10 cellular contexts compared by ENCODE assay signal in the genomic region with DNA sequence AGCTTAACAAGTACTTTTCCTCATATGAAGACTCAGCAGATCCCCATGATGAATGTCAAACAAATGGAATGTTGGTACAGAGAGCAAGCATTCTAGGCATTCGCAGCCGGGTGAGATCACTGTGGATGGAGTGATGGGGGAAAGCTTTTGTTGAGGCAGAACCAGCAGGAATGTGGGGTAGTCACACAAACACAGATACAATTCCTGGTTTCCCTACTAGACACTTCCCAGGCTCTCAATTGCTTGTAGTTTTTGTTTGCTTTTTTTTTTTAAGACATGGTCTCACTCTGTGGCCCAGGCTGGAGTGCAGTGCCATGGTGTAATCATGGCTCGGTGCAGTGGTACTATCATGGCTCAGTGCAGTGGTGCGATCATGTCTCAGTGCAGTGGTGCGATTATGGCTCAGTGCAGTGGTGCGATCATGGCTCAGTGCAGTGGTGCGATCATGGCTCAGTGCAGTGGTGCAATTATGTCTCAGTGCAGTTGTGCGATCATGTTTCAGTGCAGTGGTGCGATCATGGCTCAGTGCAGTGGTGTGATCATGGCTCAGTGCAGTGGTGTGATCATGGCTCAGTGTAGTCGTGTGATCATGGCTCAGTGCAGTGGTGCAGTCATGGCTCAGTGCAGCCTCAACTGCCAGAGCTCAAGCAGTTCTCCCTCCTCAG. TPM values are rescaled to one million over a fixed set of nuclear protein-coding genes. Genes with fewer than 3 reads are reported as not detected.
A peak's percentile ranks its signal among the peaks of the same experiment; 100 is the strongest.
DNase-seq lines count a peak whose midpoint lies in the region; ATAC-seq and TF ChIP-seq lines count a peak whose summit lies in the region.
"Had no signal": no experiment of that assay in that cellular context is flagged by ENCODE, and none has a peak within 500 bp of the region (broad histone marks: within the 10 kb centered on the region; RNA-seq: fewer than 3 reads in every experiment).

No MANE protein-coding gene starts in this region.

- DNase-seq in GM23248 = peak; percentile 96
- DNase-seq in SW 1271 (lab: John Stamatoyannopoulos, UW) = peak; percentile 65 to 82
- DNase-seq in foreskin keratinocyte = peak; percentile 92 to 96
- no peak for DNase-seq in NCI-H526 (lab: John Stamatoyannopoulos, UW)
- DNase-seq: central memory CD4-positive, alpha-beta T cell; NCI-H1436 treated with DMSO at 0.1 percent for 48 hours had no signal

- in situ Hi-C loops in GM23248 (cut with MboI) = no loop called here

- peaks cover 31% of the 10 kb centered on the region for H3F3A ChIP-seq in GM23248 (ENCODE audit: insufficient read depth)

- H3K9me2 ChIP-seq in GM23248 (ENCODE audit: insufficient read depth) = no peaks in the 10 kb centered on the region

- no peak for TF ChIP-seq CTCF in foreskin keratinocyte (conservative IDR thresholded peaks at IDR 0.05)

- no peak overlapping the region for H2AFZ ChIP-seq in GM23248

- H3K9me3 ChIP-seq in GM23248 (ENCODE audit: low read depth) = no peaks in the 10 kb centered on the region

- peak overlapping the region; percentile 91 for H3K27ac ChIP-seq in GM23248
- peak overlapping the region; percentile 50 for H3K27ac ChIP-seq in foreskin keratinocyte
- H3K27ac ChIP-seq in skin epidermis = peak overlapping the region in 13 of 21 experiments; percentile 9 to 71 (median 56)

- H3K9ac ChIP-seq in GM23248 = peak overlapping the region; percentile 59

- H3K4me1 ChIP-seq in GM23248 (ENCODE audit: insufficient read depth) (peaks cover 59% of the 10 kb centered on the region), foreskin keratinocyte (peaks cover 46% of the 10 kb centered on the region)

- H3K4me3 ChIP-seq in GM23248 (0 out of 2 replicates have a peak overlapping the region, but pooled peaks have one; percentile 19), skin epidermis (no peak overlapping the region)

- H3K36me3 ChIP-seq in GM23248 (ENCODE audit: low read depth) = no peaks in the 10 kb centered on the region

- no peaks in the 10 kb centered on the region for H3K79me2 ChIP-seq in GM23248 (ENCODE audit: insufficient read depth)

- ATAC-seq in foreskin keratinocyte (peak; percentile 57), HG03025 (IDR thresholded peaks at IDR 0.05; ENCODE audit: low FRiP score, unreplicated experiment) (no peak), HG03095 (IDR thresholded peaks at IDR 0.05; ENCODE audit: unreplicated experiment) (no peak), GM18520 (IDR thresholded peaks at IDR 0.05; ENCODE audit: unreplicated experiment) (no peak)

- no peaks in the 10 kb centered on the region for H3K27me3 ChIP-seq in GM23248 (replicated peaks; ENCODE audit: insufficient read depth)
- no peaks in the 10 kb centered on the region for H3K27me3 ChIP-seq in foreskin keratinocyte

- H4K20me1 ChIP-seq in GM23248 (ENCODE audit: insufficient read depth) = no peaks in the 10 kb centered on the region

- WGBS in GM23248 (ENCODE audit: low coverage in 1 of 2, low lambda C conversion rate in 2 of 2, missing lambda C conversion rate in 2 of 2), 2 experiments = 76% methylated on average over 10 of the region's 10 CpGs

- H3K4me2 ChIP-seq in GM23248 (ENCODE audit: unreplicated experiment) = peak overlapping the region; percentile 76

RNA-seq across cellular contexts. Expression of a gene that starts 15.4 kb away (rescaled TPM):
- total RNA-seq in GM23248 (2014; rRNA removed; shearing (Covaris generic)) = 148 and 156 TPM in 2 replicates
- polyA plus RNA-seq in GM23248 (2016; fragmentation: Nextera tagmentation; extraction: Ambion mirVana) (76.4 and 82.1 TPM in 2 replicates), foreskin keratinocyte (343 and 439 TPM in 2 replicates)
- total RNA-seq in foreskin keratinocyte = 279 and 373 TPM in 2 replicates

RNA-seq across cellular contexts. Expression of a gene that starts 17.2 kb away (rescaled TPM):
- 156 and 165 TPM in 2 replicates for total RNA-seq in GM23248 (2014; rRNA removed; shearing (Covaris generic))
- polyA plus RNA-seq in GM23248 (2016; fragmentation: Nextera tagmentation; extraction: Ambion mirVana) = 162 and 171 TPM in 2 replicates
- total RNA-seq in foreskin keratinocyte = 50.0 and 62.6 TPM in 2 replicates
- 57.4 and 72.2 TPM in 2 replicates for polyA plus RNA-seq in foreskin keratinocyte

RNA-seq across cellular contexts. Expression of a gene that starts 39.6 kb away (rescaled TPM):
- total RNA-seq in GM23248 (2014; rRNA removed; shearing (Covaris generic)) = 525 and 565 TPM in 2 replicates
- polyA plus RNA-seq in GM23248 (2016; fragmentation: Nextera tagmentation; extraction: Ambion mirVana) (491 and 520 TPM in 2 replicates), foreskin keratinocyte (1,224 and 1,454 TPM in 2 replicates)
- total RNA-seq in foreskin keratinocyte = 1,201 and 1,290 TPM in 2 replicates

RNA-seq across cellular contexts. Expression of a gene that starts 42.6 kb away (rescaled TPM):
- 4.9 and 6.6 TPM in 2 replicates for total RNA-seq in GM23248 (2014; rRNA removed; shearing (Covaris generic))
- 6.7 and 7.1 TPM in 2 replicates for polyA plus RNA-seq in GM23248 (2016; fragmentation: Nextera tagmentation; extraction: Ambion mirVana)
- total RNA-seq in foreskin keratinocyte = 24.8 and 27.4 TPM in 2 replicates
- 13.9 and 15.8 TPM in 2 replicates for polyA plus RNA-seq in foreskin keratinocyte

Comparison
In these comparisons a context has a peak if more than half of its experiments do, and no peak if none do; other contexts are left out.
1. DNase-seq: peak in GM23248 (single experiment), SW 1271 (2 of 2) and foreskin keratinocyte (2 of 2); none in NCI-H526 (0 of 2).
2. Peak in every context shown above with its lines, with median percentiles within 50 percentile points of each other: H3K27ac ChIP-seq.